9 cellular contexts compared by ENCODE assay signal in genomic region chr1:38559180-38559874, GRCh38.
DNase-seq lines count a peak whose midpoint lies in the region; ATAC-seq, FAIRE-seq and TF ChIP-seq lines count a peak whose summit lies in the region.
"Had no signal": no experiment of that assay in that cellular context is flagged by ENCODE, and none has a peak within 500 bp of the region (broad histone marks: within the 10 kb centered on the region; RNA-seq: fewer than 3 reads in every experiment).

No MANE protein-coding gene starts in this region.

- H3K9me3 Mint-ChIP-seq in activated T-cell treated with anti-CD3 and anti-CD28 coated beads, Interleukin-2, amount 50 U/mL, for 4 hours: no peaks in the 10 kb centered on the region

- no peaks in the 10 kb centered on the region for H3K36me3 Mint-ChIP-seq in activated T-cell treated with anti-CD3 and anti-CD28 coated beads, Interleukin-2, amount 50 U/mL, for 4 hours (ENCODE audit: insufficient read depth)

- DNase-seq in KG1 (lab: John Stamatoyannopoulos, UW) (peak; percentile 53), keratinocyte (ENCODE audit: low read depth, low spot score) (no peak), HuH-7.5 (ENCODE audit: low spot score) (no peak), islet precursor cell (no peak), HPDE6-E6E7 (ENCODE audit: extremely low spot score) (no peak)
- DNase-seq in activated T-cell treated with anti-CD3 and anti-CD28 coated beads, Interleukin-2, amount 50 U/mL, for 4 hours: peak; percentile 57
- peak; percentile 50 for DNase-seq in stimulated activated CD8-positive, alpha-beta memory T cell treated with anti-CD3 and anti-CD28 coated beads, Interleukin-4, amount 100 ng/mL, for 24 hours (ENCODE audit: low read depth)

- H3K4me3 Mint-ChIP-seq in activated T-cell treated with anti-CD3 and anti-CD28 coated beads, Interleukin-2, amount 50 U/mL, for 4 hours: peak overlapping the region; percentile 73

- ATAC-seq in GM21360 (IDR thresholded peaks at IDR 0.05; ENCODE audit: unreplicated experiment): peak; percentile 58
- peak; percentile 95 for ATAC-seq in activated T-cell treated with anti-CD3 and anti-CD28 coated beads, Interleukin-2, amount 50 U/mL, for 4 hours

- H2AFZ ChIP-seq in keratinocyte (ENCODE audit: control insufficient read depth, low read length): peak overlapping the region; percentile 84

- H3K9me3 ChIP-seq in keratinocyte (ENCODE audit: control insufficient read depth, low read depth, low read length): no peaks in the 10 kb centered on the region

- H3K27me3 Mint-ChIP-seq in activated T-cell treated with anti-CD3 and anti-CD28 coated beads, Interleukin-2, amount 50 U/mL, for 4 hours (ENCODE audit: low read depth): peaks cover 17% of the 10 kb centered on the region

- no peak for TF ChIP-seq CTCF in keratinocyte (optimal IDR thresholded peaks at IDR 0.05 in 1 of 3, IDR thresholded peaks at IDR 0.05 in 1 of 3, conservative IDR thresholded peaks at IDR 0.05 in 1 of 3; ENCODE audit: extremely low read depth in 1 of 3, insufficient read depth in 2 of 3, low read length in 3 of 3)

- no peak overlapping the region for H3K27ac ChIP-seq in keratinocyte (ENCODE audit: control insufficient read depth, insufficient read depth, low read length)

- peaks cover 62% of the 10 kb centered on the region for H3K4me1 Mint-ChIP-seq in activated T-cell treated with anti-CD3 and anti-CD28 coated beads, Interleukin-2, amount 50 U/mL, for 4 hours (ENCODE audit: low read depth)

- H3K36me3 ChIP-seq in keratinocyte (ENCODE audit: control insufficient read depth in 2 of 2, extremely low read depth in 1 of 2, insufficient read depth in 2 of 2, low read length in 2 of 2): no peaks in the 10 kb centered on the region

- H3K79me2 ChIP-seq in keratinocyte (ENCODE audit: control insufficient read depth, insufficient read depth, low read length): no peaks in the 10 kb centered on the region

- H3K9me1 ChIP-seq in keratinocyte (ENCODE audit: control insufficient read depth, extremely low read depth, insufficient read depth, low read length): no peaks in the 10 kb centered on the region

- H3K4me3 ChIP-seq in keratinocyte (ENCODE audit: control insufficient read depth in 2 of 3, extremely low read depth in 1 of 3, insufficient read depth in 2 of 3, low read depth in 1 of 3, low read length in 3 of 3): peak overlapping the region in 1 of 3 experiments; percentile 45

- no peaks in the 10 kb centered on the region for H4K20me1 ChIP-seq in keratinocyte (ENCODE audit: control insufficient read depth, extremely low read depth, insufficient read depth, low read length)

- H3K4me1 ChIP-seq in keratinocyte (ENCODE audit: control insufficient read depth, extremely low read depth, insufficient read depth, low read length): peaks cover 16% of the 10 kb centered on the region

- dilution Hi-C loops in keratinocyte (cut with MboI; ENCODE audit: extremely low pct_ligation_motif_present, low sequenced_read_pairs): no loop called here

- H3K27me3 ChIP-seq in keratinocyte (ENCODE audit: control insufficient read depth, extremely low read depth, insufficient read depth, low read length): peaks cover 23% of the 10 kb centered on the region

- peak; percentile 34 for FAIRE-seq in keratinocyte (lab: Jason Lieb, UNC)
- FAIRE-seq: TTC549 had no signal

- H3K4me2 ChIP-seq in keratinocyte (ENCODE audit: control insufficient read depth, extremely low read depth, insufficient read depth, low read depth, low read length): peak overlapping the region; percentile 77

- H3K9ac ChIP-seq in keratinocyte (ENCODE audit: control insufficient read depth, extremely low read depth, insufficient read depth, low read length): no peak overlapping the region

Comparison
In these comparisons a context has a peak if more than half of its experiments do, and no peak if none do; other contexts are left out.
1. DNase-seq: peak in KG1 (single experiment), activated T-cell treated with anti-CD3 and anti-CD28 coated beads, Interleukin-2, amount 50 U/mL, for 4 hours (single experiment) and stimulated activated CD8-positive, alpha-beta memory T cell treated with anti-CD3 and anti-CD28 coated beads, Interleukin-4, amount 100 ng/mL, for 24 hours (single experiment); none in keratinocyte (single experiment), HuH-7.5 (single experiment), islet precursor cell (single experiment) and HPDE6-E6E7 (single experiment).